In genomic region chr4:96092151-96092705, GRCh38 we compare ENCODE assay signal across 14 cellular contexts.
DNase-seq lines count a peak whose midpoint lies in the region; ATAC-seq lines count a peak whose summit lies in the region.
"Had no signal": no experiment of that assay in that cellular context is flagged by ENCODE, and none has a peak within 500 bp of the region (broad histone marks: within the 10 kb centered on the region; RNA-seq: fewer than 3 reads in every experiment).

No MANE protein-coding gene starts in this region.

- no peaks in the 10 kb centered on the region for H3K79me2 ChIP-seq in ACC112 (ENCODE audit: control insufficient read depth, insufficient read depth, low read length, unreplicated experiment)

- H3K4me3 ChIP-seq in ACC112 (ENCODE audit: low read depth, low read length): no peak overlapping the region
- H3K4me3 ChIP-seq: SK-N-MC had no signal

- H3K36me3 ChIP-seq in ACC112 (ENCODE audit: insufficient read depth, low read length): no peaks in the 10 kb centered on the region

- H3K4me1 ChIP-seq in ACC112 (ENCODE audit: control insufficient read depth, insufficient read depth, low read length, unreplicated experiment): no peaks in the 10 kb centered on the region

- peak; percentile 46 for DNase-seq in NCI-H748 treated with DMSO at 0.1 percent for 48 hours (lab: John Stamatoyannopoulos, UW)
- DNase-seq in ureter (ENCODE audit: low spot score): no peak
- no peak for DNase-seq in NCI-H2107 (lab: John Stamatoyannopoulos, UW)
- no peak for DNase-seq in central memory CD4-positive, alpha-beta T cell
- DNase-seq: Calu3, HFFc6, NCI-H146, NCI-H446, T-cell had no signal

- ATAC-seq in GM18867 (IDR thresholded peaks at IDR 0.05; ENCODE audit: unreplicated experiment): peak; percentile 61
- ATAC-seq in HG02973 (IDR thresholded peaks at IDR 0.05; ENCODE audit: unreplicated experiment): peak; percentile 59
- ATAC-seq in HG03460 (IDR thresholded peaks at IDR 0.05; ENCODE audit: unreplicated experiment): no peak
- ATAC-seq: T-cell had no signal

- H3K27me3 ChIP-seq in ACC112 (ENCODE audit: insufficient read depth, low read length): no peaks in the 10 kb centered on the region

- no peak overlapping the region for H3K27ac ChIP-seq in ACC112 (ENCODE audit: low read depth, low read length)
- H3K27ac ChIP-seq: SK-N-MC had no signal

- H2AFZ ChIP-seq in ACC112 (ENCODE audit: low read length, unreplicated experiment): peak overlapping the region; percentile 8
